Comparison of ENCODE assay signal across 1 cellular context in genomic region chr1:207020016-207020708, GRCh38.
TF ChIP-seq lines count a peak whose summit lies in the region.

No MANE protein-coding gene starts in this region.

TF ChIP-seq in K562, 482 proteins besides CTCF, POLR2A, EP300 and RAD21 (continued from another document and continues in another):
- TF ChIP-seq MGA (IDR thresholded peaks at IDR 0.05) (peak; percentile 43; the same call in 1 of the 2 replicates), L3MBTL2 (IDR thresholded peaks at IDR 0.05) (no peak), TFAM (CRISPR knock-in tag; conservative IDR thresholded peaks at IDR 0.05) (no peak), NBN (IDR thresholded peaks at IDR 0.05; ENCODE audit: low read depth) (no peak), MYC (IDR thresholded peaks at IDR 0.05; ENCODE audit: low read depth, low read length) (no peak), MYC (CRISPR knock-in tag; IDR thresholded peaks at IDR 0.05; ENCODE audit: borderline replicate concordance, low read depth) (no peak), HOMEZ (CRISPR knock-in tag; IDR thresholded peaks at IDR 0.05) (no peak), RBM22 (IDR thresholded peaks at IDR 0.05; ENCODE audit: low read depth, low read length, poor library complexity, severe bottlenecking) (no peak), NELFE (IDR thresholded peaks at IDR 0.05; ENCODE audit: insufficient read depth, insufficient read length) (no peak), NCOA6 (IDR thresholded peaks at IDR 0.05) (no peak), CXXC5 (CRISPR knock-in tag; IDR thresholded peaks at IDR 0.05) (peak; percentile 20; the same call in 1 of the 2 replicates), NCOA4 (IDR thresholded peaks at IDR 0.05; ENCODE audit: partially characterized antibody) (no peak), ZNF551 (CRISPR knock-in tag; IDR thresholded peaks at IDR 0.05) (no peak), HDAC2 (IDR thresholded peaks at IDR 0.05) (no peak), ZNF584 (CRISPR knock-in tag; IDR thresholded peaks at IDR 0.05; ENCODE audit: low read depth) (no peak), ZSCAN32 (CRISPR knock-in tag; IDR thresholded peaks at IDR 0.05) (no peak), NR4A1 (CRISPR knock-in tag; IDR thresholded peaks at IDR 0.05) (no peak), NR4A1 (tag; IDR thresholded peaks at IDR 0.05) (0 out of 2 replicates have a peak, but pooled peaks have one; percentile 6), NR2C1 (IDR thresholded peaks at IDR 0.05) (no peak), NR2C1 (tag; IDR thresholded peaks at IDR 0.05) (no peak), ZNF717 (CRISPR knock-in tag; IDR thresholded peaks at IDR 0.05) (no peak), ZNF57 (CRISPR knock-in tag; IDR thresholded peaks at IDR 0.05) (no peak), MCM7 (IDR thresholded peaks at IDR 0.05) (no peak), RNF2 (IDR thresholded peaks at IDR 0.05) (no peak), PML (IDR thresholded peaks at IDR 0.05; ENCODE audit: low read length) (no peak), FOXK1 (CRISPR knock-in tag; IDR thresholded peaks at IDR 0.05; ENCODE audit: borderline replicate concordance) (no peak), MXD1 (CRISPR knock-in tag; IDR thresholded peaks at IDR 0.05; ENCODE audit: borderline replicate concordance, poor library complexity, severe bottlenecking) (no peak), GMEB1 (CRISPR knock-in tag; IDR thresholded peaks at IDR 0.05) (0 out of 2 replicates have a peak, but pooled peaks have one; percentile 12), NRF1 (conservative IDR thresholded peaks at IDR 0.05 in 1 of 2, IDR thresholded peaks at IDR 0.05 in 1 of 2) (no peak), ZBTB2 (IDR thresholded peaks at IDR 0.05) (no peak), ZNF431 (CRISPR knock-in tag; IDR thresholded peaks at IDR 0.05) (peak; percentile 36; the same call in 1 of the 2 replicates), YY1 (IDR thresholded peaks at IDR 0.05; ENCODE audit: borderline replicate concordance in 1 of 3, control insufficient read depth in 1 of 3, extremely low read depth in 1 of 3, insufficient read depth in 3 of 3, insufficient read length in 1 of 3, insufficient replicate concordance in 2 of 3, low read depth in 1 of 3, low read length in 2 of 3) (no peak), RBBP5 (IDR thresholded peaks at IDR 0.05; ENCODE audit: borderline replicate concordance, insufficient read depth, low read length, poor library complexity, severe bottlenecking) (no peak), TAF7 (tag; IDR thresholded peaks at IDR 0.05) (no peak), PREB (CRISPR knock-in tag; IDR thresholded peaks at IDR 0.05) (no peak), KLF13 (tag; IDR thresholded peaks at IDR 0.05; ENCODE audit: borderline replicate concordance, low read depth) (no peak), NFE2L1 (tag; IDR thresholded peaks at IDR 0.05; ENCODE audit: borderline replicate concordance, low read depth) (no peak), ZNF644 (tag; IDR thresholded peaks at IDR 0.05; ENCODE audit: low read depth) (no peak; the same call in 1 of the 2 replicates), SAFB2 (IDR thresholded peaks at IDR 0.05; ENCODE audit: borderline replicate concordance, low read depth, low read length, severe bottlenecking) (no peak), DLX4 (CRISPR knock-in tag; IDR thresholded peaks at IDR 0.05) (no peak), AFF1 (IDR thresholded peaks at IDR 0.05; ENCODE audit: low read depth in 1 of 2, partially characterized antibody in 2 of 2) (no peak)
